1 cellular context compared by ENCODE assay signal in genomic region chr19:1883784-1884183, GRCh38.
TF ChIP-seq lines count a peak whose summit lies in the region.

No MANE protein-coding gene starts in this region.

TF ChIP-seq in neural cell, 6 proteins besides CTCF, POLR2A, EP300 and RAD21 (continued from another document):
- TF ChIP-seq REST (IDR thresholded peaks at IDR 0.05; ENCODE audit: borderline replicate concordance): no peak
TF ChIP-seq in neural cell: peak in this region for 0.
